In genomic region chr3:163306405-163306804, GRCh38 we compare ENCODE assay signal across 31 cellular contexts.
DNase-seq lines count a peak whose midpoint lies in the region; ATAC-seq, FAIRE-seq and TF ChIP-seq lines count a peak whose summit lies in the region.
"Had no signal": no experiment of that assay in that cellular context is flagged by ENCODE, and none has a peak within 500 bp of the region (broad histone marks: within the 10 kb centered on the region; RNA-seq: fewer than 3 reads in every experiment).

No MANE protein-coding gene starts in this region.

- DNase-seq in HCT116 (ENCODE audit: low read depth, low spot score) (no peak), K562 (ENCODE audit: extremely low read depth in 1 of 4, low spot score in 3 of 4) (no peak), spleen (no peak), GM10266 (ENCODE audit: extremely low spot score) (no peak)
- DNase-seq: 8988T; ACHN; AML-193; BE2C; C1 segment of cervical spinal cord; Caco-2; Calu3; CD4-positive, alpha-beta memory T cell; CD4-positive, alpha-beta T cell; CD4-positive, CD25-positive, alpha-beta regulatory T cell; CD8-positive, alpha-beta memory T cell; CD8-positive, alpha-beta T cell; DMS 273 treated with DMSO at 0.1 percent for 48 hours; DMS153; DMS53; DMS79; DMS79 treated with DMSO at 0.1 percent for 48 hours; DND-41; EL had no signal

- H3K27me3 ChIP-seq in HCT116 (ENCODE audit: insufficient read depth, low read length) (no peaks in the 10 kb centered on the region), K562 (ENCODE audit: control insufficient read depth in 2 of 2, insufficient read depth in 2 of 2, low read length in 2 of 2) (no peaks in the 10 kb centered on the region), spleen (replicated peaks in 1 of 7) (no peaks in the 10 kb centered on the region)
- H3K27me3 ChIP-seq: BE2C; BLaER1; BLaER1 treated with 17β-estradiol and CSF1 and Interleukin-3, amounts not matched to agents 10 nM and 100 nM had no signal

- H3K4me3 ChIP-seq in HCT116 (replicated peaks in 1 of 2; ENCODE audit: low read depth in 1 of 2, low read length in 2 of 2), result no peak overlapping the region
- H3K4me3 ChIP-seq in HEK293 (ENCODE audit: low read depth, low read length), result no peak overlapping the region
- no peak overlapping the region for H3K4me3 ChIP-seq in K562
- H3K4me3 ChIP-seq in spleen, result no peak overlapping the region
- H3K4me3 ChIP-seq: A549; BLaER1; BLaER1 treated with 17β-estradiol and CSF1 and Interleukin-3, amounts not matched to agents 10 nM and 100 nM had no signal

- in situ Hi-C loops in K562 (cut with MboI), result no loop called here

- ATAC-seq in HCT116 (no peak), K562 (no peak), GM18861 (IDR thresholded peaks at IDR 0.05; ENCODE audit: unreplicated experiment) (no peak)
- ATAC-seq: A549; CD8-positive, alpha-beta T cell had no signal

- H3K9me3 ChIP-seq in HCT116 (ENCODE audit: control insufficient read depth in 1 of 2, insufficient read depth in 1 of 2, low read depth in 1 of 2, low read length in 2 of 2) (no peaks in the 10 kb centered on the region; a peak in 1 of 4 replicates), HEK293 (ENCODE audit: control insufficient read depth, insufficient read depth, low read depth, low read length) (no peaks in the 10 kb centered on the region), K562 (replicated peaks; ENCODE audit: control insufficient read depth, insufficient read depth, low read depth, low read length) (no peaks in the 10 kb centered on the region), spleen (peaks cover 3 to 64% (median 53%) of the 10 kb centered on the region in 8 donors)
- H3K9me3 ChIP-seq: BE2C, Caco-2 had no signal

- no peak for FAIRE-seq in K562 (lab: Jason Lieb, UNC)
- FAIRE-seq: D721Med had no signal

- H2AFZ ChIP-seq in HCT116 (ENCODE audit: low read depth, low read length, poor library complexity, severe bottlenecking), result no peak overlapping the region
- H2AFZ ChIP-seq in K562 (ENCODE audit: low read depth, low read length), result no peak overlapping the region

- TF ChIP-seq POLR2A in HCT116 (IDR thresholded peaks at IDR 0.05; ENCODE audit: borderline replicate concordance, extremely low read depth, insufficient read depth, insufficient read length), result no peak
- TF ChIP-seq POLR2A in K562 (conservative IDR thresholded peaks at IDR 0.05), result no peak
- TF ChIP-seq POLR2A in spleen (IDR thresholded peaks at IDR 0.05), result no peak

- BruUV-seq in HCT116 (replicated peaks; lab: Mats Ljungman, UMichigan) (no TSS peak), K562 (replicated peaks; lab: Mats Ljungman, UMichigan) (no TSS peak)

- H3K9ac ChIP-seq in HCT116 (ENCODE audit: low read length) (no peak overlapping the region), K562 (ENCODE audit: insufficient read depth in 1 of 2, low read depth in 2 of 2, low read length in 2 of 2) (no peak overlapping the region)
- H3K9ac ChIP-seq: BLaER1; BLaER1 treated with 17β-estradiol and CSF1 and Interleukin-3, amounts not matched to agents 10 nM and 100 nM had no signal

- WGBS in K562 (ENCODE audit: insufficient coverage, low coverage, missing lambda C conversion rate), result 0% methylated on average over 2 of the region's 2 CpGs
- WGBS in spleen, 5 donors, result 87 to 98% (median 90%) methylated on average over 2 of the region's 2 CpGs

- CTCF ChIA-PET in HCT116 (lab: Charles Lee), result no interaction called here
- CTCF ChIA-PET in HEK293 (lab: Yijun Ruan, JAX), result no interaction called here
- CTCF ChIA-PET in K562 (lab: Yijun Ruan, JAX; ENCODE audit: low intra/inter-chr PET ratio), result no interaction called here

- no peaks in the 10 kb centered on the region for H3K79me2 ChIP-seq in HCT116 (ENCODE audit: insufficient read depth, low read length)
- no peaks in the 10 kb centered on the region for H3K79me2 ChIP-seq in K562 (ENCODE audit: control insufficient read depth, insufficient read depth, low read length)

- no peaks in the 10 kb centered on the region for H3K9me2 ChIP-seq in HCT116 (ENCODE audit: insufficient read depth)

- H4K20me1 ChIP-seq in HCT116 (ENCODE audit: insufficient read depth) (no peaks in the 10 kb centered on the region), K562 (replicated peaks; ENCODE audit: control insufficient read depth, insufficient read depth, low read length) (no peaks in the 10 kb centered on the region)
- H4K20me1 ChIP-seq: BLaER1; BLaER1 treated with 17β-estradiol and CSF1 and Interleukin-3, amounts not matched to agents 10 nM and 100 nM had no signal

- H3K4me1 ChIP-seq in HCT116 (ENCODE audit: control insufficient read depth in 1 of 2, insufficient read depth in 2 of 2, low read length in 2 of 2) (no peaks in the 10 kb centered on the region), HEK293 (ENCODE audit: control insufficient read depth, insufficient read depth, low read length) (no peaks in the 10 kb centered on the region), K562 (replicated peaks in 1 of 2; ENCODE audit: control insufficient read depth in 2 of 2, insufficient read depth in 2 of 2, low read length in 2 of 2) (no peaks in the 10 kb centered on the region), spleen (no peaks in the 10 kb centered on the region)
- H3K4me1 ChIP-seq: A549; BE2C; BLaER1; BLaER1 treated with 17β-estradiol and CSF1 and Interleukin-3, amounts not matched to agents 10 nM and 100 nM; Caco-2 had no signal

- TF ChIP-seq CTCF in HCT116 (IDR thresholded peaks at IDR 0.05 in 2 of 3, conservative IDR thresholded peaks at IDR 0.05 in 1 of 3; ENCODE audit: borderline replicate concordance in 1 of 3, insufficient read depth in 1 of 3, low read depth in 2 of 3, low read length in 2 of 3), result no peak
- TF ChIP-seq CTCF in HEK293 (tag by site-specific recombination; IDR thresholded peaks at IDR 0.05), result no peak
- TF ChIP-seq CTCF in K562 (IDR thresholded peaks at IDR 0.05 in 2 of 3, conservative IDR thresholded peaks at IDR 0.05 in 1 of 3; ENCODE audit: insufficient read depth in 2 of 3, low read depth in 1 of 3, low read length in 3 of 3), result no peak
- TF ChIP-seq CTCF in spleen (IDR thresholded peaks at IDR 0.05 in 8 of 11, conservative IDR thresholded peaks at IDR 0.05 in 3 of 11), result no peak
- TF ChIP-seq CTCF in GM10266 (IDR thresholded peaks at IDR 0.05; ENCODE audit: control insufficient read depth, insufficient read depth, low read depth, missing control alignments), result no peak

- POLR2A ChIA-PET in HCT116 (lab: Charles Lee), result no interaction called here
- POLR2A ChIA-PET in HEK293 (lab: Yijun Ruan, JAX), result no interaction called here
- POLR2A ChIA-PET in K562 (lab: Yijun Ruan, JAX), result no interaction called here

- H3K27ac ChIP-seq in HCT116 (ENCODE audit: low read depth, low read length) (no peak overlapping the region), HEK293 (ENCODE audit: extremely low read depth, low read depth, low read length) (no peak overlapping the region), K562 (ENCODE audit: extremely low read depth, low read depth, low read length) (no peak overlapping the region), spleen (no peak overlapping the region)
- H3K27ac ChIP-seq: 22Rv1; A549; BLaER1; BLaER1 treated with 17β-estradiol and CSF1 and Interleukin-3, amounts not matched to agents 10 nM and 100 nM; C4-2B had no signal

- intact Hi-C loops in HCT116 (cut with micrococcal nuclease) (no loop called here), K562 (cut with micrococcal nuclease) (no loop called here), spleen (cut with DNase I; ENCODE audit: low total_unique reads) (no loop called here)

- TF ChIP-seq RAD21 in HCT116 (IDR thresholded peaks at IDR 0.05; ENCODE audit: low read depth), result no peak
- TF ChIP-seq RAD21 in K562 (CRISPR knock-in tag; conservative IDR thresholded peaks at IDR 0.05 in 1 of 2, IDR thresholded peaks at IDR 0.05 in 1 of 2), result no peak

- RAD21 ChIA-PET in HCT116 (lab: Charles Lee; ENCODE audit: low non-redundant PET in 1 of 2, low total read pairs in 2 of 2, uncharacterized antibody in 2 of 2, unreplicated experiment in 2 of 2), result no interaction called here

- H3K4me2 ChIP-seq in HCT116 (ENCODE audit: low read length), result no peak overlapping the region
- H3K4me2 ChIP-seq in K562 (ENCODE audit: insufficient read depth, low read length), result no peak overlapping the region
- H3K4me2 ChIP-seq: A549; BLaER1; BLaER1 treated with 17β-estradiol and CSF1 and Interleukin-3, amounts not matched to agents 10 nM and 100 nM had no signal

- H3K36me3 ChIP-seq in HCT116 (ENCODE audit: control insufficient read depth in 1 of 2, insufficient read depth in 2 of 2, low read length in 2 of 2) (no peaks in the 10 kb centered on the region), HEK293 (ENCODE audit: control insufficient read depth in 2 of 2, insufficient read depth in 1 of 2, low read length in 2 of 2) (no peaks in the 10 kb centered on the region), K562 (ENCODE audit: control insufficient read depth, insufficient read depth, low read length) (no peaks in the 10 kb centered on the region), spleen (no peaks in the 10 kb centered on the region)
- H3K36me3 ChIP-seq: BE2C; BLaER1; BLaER1 treated with 17β-estradiol and CSF1 and Interleukin-3, amounts not matched to agents 10 nM and 100 nM had no signal

- TF ChIP-seq EP300 in K562 (IDR thresholded peaks at IDR 0.05; ENCODE audit: low read length), result no peak

- H3K9me1 ChIP-seq in K562 (ENCODE audit: control insufficient read depth, insufficient read depth, low read length), result no peaks in the 10 kb centered on the region

TF ChIP-seq in HCT116, 20 proteins besides CTCF, POLR2A, EP300 and RAD21:
- TF ChIP-seq CBX3 (IDR thresholded peaks at IDR 0.05; ENCODE audit: low read depth) (0 out of 2 replicates have a peak, but pooled peaks have one; percentile 27), EZH2phosphoT487 (IDR thresholded peaks at IDR 0.05; ENCODE audit: borderline replicate concordance) (no peak)
TF ChIP-seq in HCT116: peak in this region for 1.

TF ChIP-seq in HEK293, 187 proteins besides CTCF, POLR2A, EP300 and RAD21 (continues in another document):
- TF ChIP-seq SETDB1 (IDR thresholded peaks at IDR 0.05; ENCODE audit: insufficient read length, low read length), result peak; percentile 79

TF ChIP-seq in K562, 482 proteins besides CTCF, POLR2A, EP300 and RAD21 (continues in another document):
- TF ChIP-seq ARID3A (IDR thresholded peaks at IDR 0.05; ENCODE audit: borderline replicate concordance, low read depth, low read length) (no peak), SAFB2 (IDR thresholded peaks at IDR 0.05; ENCODE audit: borderline replicate concordance, low read depth, low read length, severe bottlenecking) (no peak), ZNF785 (CRISPR knock-in tag; IDR thresholded peaks at IDR 0.05) (no peak)
